In the genomic region with DNA sequence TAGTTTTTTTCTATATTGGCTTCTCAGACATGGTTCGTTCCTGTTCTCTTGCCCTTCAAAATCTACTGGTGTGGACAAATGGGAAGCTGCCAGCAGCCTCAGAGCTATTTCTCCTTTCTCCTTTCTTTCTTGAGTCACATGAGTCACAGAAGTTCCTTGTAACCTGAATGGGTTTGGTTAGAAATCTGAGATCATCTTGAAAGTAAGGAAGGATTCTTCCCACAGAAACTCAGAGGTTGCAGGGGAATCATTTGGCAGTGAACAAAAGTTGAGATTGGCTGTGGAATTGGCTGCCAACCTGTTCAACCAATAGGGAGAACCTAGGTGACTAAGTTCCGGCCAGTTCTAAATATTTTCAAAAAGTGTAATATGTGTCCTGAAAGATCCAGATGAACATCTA, we compare ENCODE assay signal across 32 cellular contexts. TPM values are rescaled to one million over a fixed set of nuclear protein-coding genes. Genes with fewer than 3 reads are reported as not detected.
DNase-seq lines count a peak whose midpoint lies in the region; ATAC-seq, FAIRE-seq and TF ChIP-seq lines count a peak whose summit lies in the region.
"Had no signal": no experiment of that assay in that cellular context is flagged by ENCODE, and none has a peak within 500 bp of the region (broad histone marks: within the 10 kb centered on the region; RNA-seq: fewer than 3 reads in every experiment).

No MANE protein-coding gene starts in this region.

- no peaks in the 10 kb centered on the region for H3K4me1 Mint-ChIP-seq in activated CD8-positive, alpha-beta T cell treated with anti-CD3 and anti-CD28 coated beads, Interleukin-2, amount 10 ng/mL, durations not matched to agents 7 days and 5 days (ENCODE audit: low read depth)
- H3K4me1 Mint-ChIP-seq: activated CD4-positive, alpha-beta memory T cell treated with anti-CD3 and anti-CD28 coated beads, Interleukin-2, amount 10 ng/mL, durations not matched to agents 7 days and 5 days; WTC11 had no signal

- ATAC-seq in PC-3: peak; percentile 64
- no peak for ATAC-seq in activated CD8-positive, alpha-beta T cell treated with anti-CD3 and anti-CD28 coated beads, Interleukin-2, amount 10 ng/mL, durations not matched to agents 7 days and 5 days
- ATAC-seq: CD8-positive, alpha-beta T cell; lower lobe of right lung; psoas muscle; SK-N-SH treated with all-trans-retinoic acid at 6 μM for 48 hours; WTC11 had no signal

- H3K4me3 ChIP-seq in PC-3 (ENCODE audit: low read length) (no peak overlapping the region), epithelial cell of esophagus (ENCODE audit: low read length) (no peak overlapping the region), trophoblast cell (ENCODE audit: low read depth, low read length) (no peak overlapping the region)
- H3K4me3 ChIP-seq: dorsolateral prefrontal cortex, lower lobe of right lung, Peyer's patch, psoas muscle, testis had no signal

- no peaks in the 10 kb centered on the region for H4K20me1 ChIP-seq in PC-3 (ENCODE audit: low read length)

- H3K4me2 ChIP-seq in PC-3 (ENCODE audit: low read length) (peak overlapping the region; percentile 58), trophoblast cell (ENCODE audit: low read length) (no peak overlapping the region)
- H3K4me2 ChIP-seq: KMS-11 had no signal

- peak overlapping the region; percentile 40 for H2AK5ac ChIP-seq in trophoblast cell (ENCODE audit: low read length)

- peak overlapping the region; percentile 95 for H4K91ac ChIP-seq in trophoblast cell (ENCODE audit: low read depth, low read length)

- H3K9me3 ChIP-seq in PC-3 (ENCODE audit: low read length): no peaks in the 10 kb centered on the region
- peaks cover 3% of the 10 kb centered on the region for H3K9me3 ChIP-seq in trophoblast cell (ENCODE audit: insufficient read depth, low read depth, low read length)
- H3K9me3 ChIP-seq: lower lobe of right lung, Peyer's patch, psoas muscle, testis had no signal

- H2BK12ac ChIP-seq in trophoblast cell (ENCODE audit: low read length): peak overlapping the region; percentile 91

- no peak for FAIRE-seq in GM19239 (lab: Jason Lieb, UNC)
- FAIRE-seq: endothelial cell of umbilical vein, keratinocyte, small intestine had no signal

- no CpG with 5 or more reads among the region's 2 CpGs for WGBS in trophoblast cell (ENCODE audit: extremely low coverage, insufficient coverage, insufficient read length)

- H3K4me3 Mint-ChIP-seq in activated CD8-positive, alpha-beta T cell treated with anti-CD3 and anti-CD28 coated beads, Interleukin-2, amount 10 ng/mL, durations not matched to agents 7 days and 5 days: no peak overlapping the region
- H3K4me3 Mint-ChIP-seq: activated CD4-positive, alpha-beta memory T cell treated with anti-CD3 and anti-CD28 coated beads, Interleukin-2, amount 10 ng/mL, durations not matched to agents 7 days and 5 days; CD8-positive, alpha-beta T cell; T-helper 2 cell treated with Interferon-gamma antibody and Interleukin-4, amounts not matched to agents 5 μg/mL and 100 μg/mL, for 36 hours; WTC11 had no signal

- H3K36me3 ChIP-seq in PC-3 (ENCODE audit: low read depth, low read length): no peaks in the 10 kb centered on the region
- peaks cover 2 to 4% of the 10 kb centered on the region in 2 experiments for H3K36me3 ChIP-seq in trophoblast cell (ENCODE audit: control insufficient read depth in 1 of 2, insufficient read depth in 2 of 2, low read length in 2 of 2)
- H3K36me3 ChIP-seq: lower lobe of right lung, Peyer's patch had no signal

- no peaks in the 10 kb centered on the region for H3K9me3 Mint-ChIP-seq in activated CD8-positive, alpha-beta T cell treated with anti-CD3 and anti-CD28 coated beads, Interleukin-2, amount 10 ng/mL, durations not matched to agents 7 days and 5 days (ENCODE audit: insufficient read depth)
- H3K9me3 Mint-ChIP-seq: activated CD4-positive, alpha-beta memory T cell treated with anti-CD3 and anti-CD28 coated beads, Interleukin-2, amount 10 ng/mL, durations not matched to agents 7 days and 5 days; T-helper 2 cell treated with Interferon-gamma antibody and Interleukin-4, amounts not matched to agents 5 μg/mL and 100 μg/mL, for 36 hours had no signal

- H4K8ac ChIP-seq in trophoblast cell (ENCODE audit: low read depth, low read length): peak overlapping the region; percentile 51

- H3K79me2 ChIP-seq in PC-3 (ENCODE audit: low read length): no peaks in the 10 kb centered on the region
- peaks cover 4% of the 10 kb centered on the region for H3K79me2 ChIP-seq in trophoblast cell (ENCODE audit: control insufficient read depth, insufficient read depth, low read length, poor library complexity)

- no peak overlapping the region for H3K4ac ChIP-seq in trophoblast cell (ENCODE audit: low read depth, low read length)

- peak overlapping the region; percentile 77 for H2BK120ac ChIP-seq in trophoblast cell (ENCODE audit: insufficient read depth, low read length, poor library complexity)

- no peaks in the 10 kb centered on the region for H3F3A ChIP-seq in PC-3 (ENCODE audit: low read length, unreplicated experiment)

- intact Hi-C loops in PC-3 (cut with micrococcal nuclease): no loop called here

- H3K9me2 ChIP-seq in PC-3 (replicated peaks; ENCODE audit: low read length): no peaks in the 10 kb centered on the region

- no peak overlapping the region for H3K23ac ChIP-seq in trophoblast cell (ENCODE audit: low read length)

- H3K9ac ChIP-seq in PC-3 (ENCODE audit: low read length) (peak overlapping the region; percentile 2; the same call in 1 of the 2 replicates), trophoblast cell (ENCODE audit: low read length) (no peak overlapping the region)
- H3K9ac ChIP-seq: KMS-11 had no signal

- H3K4me1 ChIP-seq in PC-3 (ENCODE audit: insufficient read depth, low read length) (peaks cover 26% of the 10 kb centered on the region), trophoblast cell (ENCODE audit: control insufficient read depth in 1 of 2, insufficient read depth in 2 of 2, low read length in 2 of 2) (peaks cover 12 to 24% of the 10 kb centered on the region in 2 experiments)
- H3K4me1 ChIP-seq: lower lobe of right lung, Peyer's patch had no signal

- no peak overlapping the region for H4K12ac ChIP-seq in trophoblast cell (ENCODE audit: low read depth, low read length)

- POLR2A ChIA-PET in PC-3 (lab: Charles Lee; ENCODE audit: unreplicated experiment): interaction anchor here (0.5 to 0.9 kb wide), 3 partner anchors 83 to 126 kb away, joined by 3 to 6 read pairs (median 3); no protein-coding TSS in a partner anchor
- POLR2A ChIA-PET in activated CD8-positive, alpha-beta T cell treated with anti-CD3 and anti-CD28 coated beads, Interleukin-2, amount 10 ng/mL, durations not matched to agents 7 days and 5 days (lab: Charles Lee): no interaction called here

- peak; percentile 21 for DNase-seq in H4 (ENCODE audit: low spot score)
- DNase-seq in PC-3: peak; percentile 86
- DNase-seq in epithelial cell of esophagus (ENCODE audit: low read depth): peak; percentile 62
- peak; percentile 29 to 53 for DNase-seq in trophoblast cell
- no peak for DNase-seq in GM19240 (ENCODE audit: insufficient read length, low spot score)
- no peak for DNase-seq in GM19239 (ENCODE audit: insufficient read length, low spot score)
- DNase-seq in activated CD8-positive, alpha-beta T cell treated with anti-CD3 and anti-CD28 coated beads, Interleukin-2, amount 10 ng/mL, durations not matched to agents 7 days and 5 days: no peak
- no peak for DNase-seq in SHP77 (lab: John Stamatoyannopoulos, UW)
- DNase-seq: activated CD4-positive, alpha-beta memory T cell treated with anti-CD3 and anti-CD28 coated beads, Interleukin-2, amount 10 ng/mL, durations not matched to agents 7 days and 5 days; activated effector memory CD4-positive, alpha-beta T cell treated with anti-CD3 and anti-CD28 coated beads, Interleukin-2, amount 50 U/mL, for 16 hours; activated T-cell treated with anti-CD3 and anti-CD28 coated beads for 4 hours; CD8-positive, alpha-beta T cell; DMS153; dorsolateral prefrontal cortex; GF-D8; lower lobe of right lung; NCI-H2081 treated with DMSO at 0.1 percent for 48 hours; NK-92 treated with Interleukin-12 subunit alpha and Interleukin-12 subunit beta, amount 100 ng/mL, for 24 hours; Peyer's patch; psoas muscle; small intestine; stimulated activated CD4-positive, alpha-beta T cell treated with anti-CD3 and anti-CD28 coated beads, Interleukin-2, amount 100 ng/mL, for 48 hours; stimulated activated naive CD4-positive, alpha-beta T cell; testis had no signal

- H3K27ac ChIP-seq in PC-3 (ENCODE audit: low read length) (peak overlapping the region; percentile 74), trophoblast cell (ENCODE audit: low read depth, low read length) (peak overlapping the region; percentile 96)
- H3K27ac ChIP-seq: dorsolateral prefrontal cortex, KMS-11, lower lobe of right lung, Peyer's patch, psoas muscle, testis had no signal

- CTCF ChIA-PET in PC-3 (lab: Charles Lee): interaction anchor here (0.6 to 1.0 kb wide), 3 partner anchors 29 to 34 kb away, joined by 3 to 7 read pairs (median 3); no protein-coding TSS in a partner anchor
- CTCF ChIA-PET in activated CD8-positive, alpha-beta T cell treated with anti-CD3 and anti-CD28 coated beads, Interleukin-2, amount 10 ng/mL, durations not matched to agents 7 days and 5 days (lab: Charles Lee): interaction anchor here (1.8 kb wide), 1 partner anchor 32 kb away, joined by 5 read pairs; no protein-coding TSS in a partner anchor

- peak overlapping the region; percentile 66 for H3K18ac ChIP-seq in trophoblast cell (ENCODE audit: low read length)

- peaks cover 34% of the 10 kb centered on the region for H3K79me1 ChIP-seq in trophoblast cell (ENCODE audit: low read length)

- H3K14ac ChIP-seq in trophoblast cell (ENCODE audit: low read length): peak overlapping the region; percentile 91

- H2BK5ac ChIP-seq in trophoblast cell (ENCODE audit: low read depth, low read length, poor library complexity): peak overlapping the region; percentile 78

- no peaks in the 10 kb centered on the region for H3K27me3 ChIP-seq in PC-3 (ENCODE audit: low read length)
- no peaks in the 10 kb centered on the region for H3K27me3 ChIP-seq in trophoblast cell (ENCODE audit: insufficient read depth, low read length)
- H3K27me3 ChIP-seq: dorsolateral prefrontal cortex, Peyer's patch, testis had no signal

- no TSS peak for BruUV-seq in PC-3 (replicated peaks; lab: Mats Ljungman, UMichigan)

- H3K27ac Mint-ChIP-seq in activated CD8-positive, alpha-beta T cell treated with anti-CD3 and anti-CD28 coated beads, Interleukin-2, amount 10 ng/mL, durations not matched to agents 7 days and 5 days: no peak overlapping the region
- H3K27ac Mint-ChIP-seq: activated CD4-positive, alpha-beta memory T cell treated with anti-CD3 and anti-CD28 coated beads, Interleukin-2, amount 10 ng/mL, durations not matched to agents 7 days and 5 days; CD8-positive, alpha-beta T cell; T-helper 2 cell treated with Interferon-gamma antibody and Interleukin-4, amounts not matched to agents 5 μg/mL and 100 μg/mL, for 36 hours had no signal

- TF ChIP-seq CTCF in PC-3 (conservative IDR thresholded peaks at IDR 0.05; ENCODE audit: low read depth, low read length) (no peak), epithelial cell of esophagus (IDR thresholded peaks at IDR 0.05; ENCODE audit: insufficient read depth, low read depth, low read length, missing control alignments) (no peak)

- peaks cover 7% of the 10 kb centered on the region for H3K36me3 Mint-ChIP-seq in activated CD8-positive, alpha-beta T cell treated with anti-CD3 and anti-CD28 coated beads, Interleukin-2, amount 10 ng/mL, durations not matched to agents 7 days and 5 days (ENCODE audit: low read depth)

- H2AFZ ChIP-seq in PC-3 (ENCODE audit: low read length) (no peak overlapping the region), trophoblast cell (ENCODE audit: insufficient read depth, low read length, poor library complexity) (no peak overlapping the region)

- no peaks in the 10 kb centered on the region for H3K27me3 Mint-ChIP-seq in activated CD8-positive, alpha-beta T cell treated with anti-CD3 and anti-CD28 coated beads, Interleukin-2, amount 10 ng/mL, durations not matched to agents 7 days and 5 days (ENCODE audit: low read depth)

RNA-seq across cellular contexts. Expression of a gene that starts 12.4 kb away (rescaled TPM):
- not detected in 2 replicates for total RNA-seq in H4 (2014; rRNA removed; shearing (Covaris generic))
- total RNA-seq in PC-3 (2014; rRNA removed): 0.26 TPM in 1 of 2 replicates, not detected in the other
- polyA plus RNA-seq in trophoblast cell (2013): 0.07 and 0.11 TPM in 2 replicates
- total RNA-seq in activated CD8-positive, alpha-beta T cell treated with anti-CD3 and anti-CD28 coated beads, Interleukin-2, amount 10 ng/mL, durations not matched to agents 7 days and 5 days: not detected
- total RNA-seq: activated CD4-positive, alpha-beta memory T cell treated with anti-CD3 and anti-CD28 coated beads, Interleukin-2, amount 10 ng/mL, durations not matched to agents 7 days and 5 days; cardiac septum; CD8-positive, alpha-beta T cell; dorsolateral prefrontal cortex; endothelial cell of umbilical vein; lower lobe of right lung; NCI-H460; Peyer's patch; psoas muscle; testis; WTC11 had no signal
- polyA plus RNA-seq: endothelial cell of umbilical vein, keratinocyte, psoas muscle, small intestine had no signal

RNA-seq across cellular contexts. Expression of a gene that starts 22.0 kb away (rescaled TPM):
- total RNA-seq in H4 (2014; rRNA removed; shearing (Covaris generic)): 41.8 and 51.6 TPM in 2 replicates
- 53.0 and 77.4 TPM in 2 replicates for total RNA-seq in PC-3 (2014; rRNA removed)
- 139 and 148 TPM in 2 replicates for polyA plus RNA-seq in trophoblast cell (2013)
- 10 to 100 TPM; 19.8 to 20.8 TPM for total RNA-seq in activated CD8-positive, alpha-beta T cell treated with anti-CD3 and anti-CD28 coated beads, Interleukin-2, amount 10 ng/mL, durations not matched to agents 7 days and 5 days

Comparison
In these comparisons a context has a peak if more than half of its experiments do, and no peak if none do; other contexts are left out.
1. DNase-seq: peak in H4 (single experiment), PC-3 (single experiment), epithelial cell of esophagus (single experiment) and trophoblast cell (2 of 2); none in GM19240 (single experiment), GM19239 (single experiment), activated CD8-positive, alpha-beta T cell treated with anti-CD3 and anti-CD28 coated beads, Interleukin-2, amount 10 ng/mL, durations not matched to agents 7 days and 5 days (single experiment) and SHP77 (0 of 2).